ENCODE assay signal across 9 cellular contexts in genomic region chr2:171318463-171318934, GRCh38.
A peak's percentile ranks its signal among the peaks of the same experiment; 100 is the strongest.
DNase-seq lines count a peak whose midpoint lies in the region; ATAC-seq, FAIRE-seq and TF ChIP-seq lines count a peak whose summit lies in the region.
"Had no signal": no experiment of that assay in that cellular context is flagged by ENCODE, and none has a peak within 500 bp of the region (broad histone marks: within the 10 kb centered on the region; RNA-seq: fewer than 3 reads in every experiment).

No MANE protein-coding gene starts in this region.

- 75% methylated on average over 6 of the region's 6 CpGs for WGBS in SK-N-SH (ENCODE audit: low lambda C conversion rate)

- peak overlapping the region; percentile 93 for H3K27ac Mint-ChIP-seq in T-helper 17 cell

- TF ChIP-seq RAD21 in SK-N-SH (IDR thresholded peaks at IDR 0.05; ENCODE audit: low read length) = no peak

- H3K9me3 ChIP-seq in T-helper 17 cell (ENCODE audit: control insufficient read depth, low read length, poor library complexity, severe bottlenecking) (no peaks in the 10 kb centered on the region), SK-N-SH (no peaks in the 10 kb centered on the region)

- H3K9ac ChIP-seq in SK-N-SH = no peak overlapping the region

- peaks cover 4% of the 10 kb centered on the region for H3K36me3 Mint-ChIP-seq in T-helper 17 cell (ENCODE audit: low read depth)

- H3K4me2 ChIP-seq in SK-N-SH = no peak overlapping the region

- H3F3A ChIP-seq in SK-N-SH (replicated peaks; ENCODE audit: insufficient read depth) = no peaks in the 10 kb centered on the region

- peaks cover 33% of the 10 kb centered on the region for H3K4me1 Mint-ChIP-seq in T-helper 17 cell

- TF ChIP-seq CTCF in fibroblast of pulmonary artery (IDR thresholded peaks at IDR 0.05; ENCODE audit: low read length, missing control alignments) (no peak), SK-N-SH (IDR thresholded peaks at IDR 0.05) (no peak)

- no peak; the same call in 1 of the 2 replicates for TF ChIP-seq POLR2A in GM12891 (IDR thresholded peaks at IDR 0.05; ENCODE audit: low read depth, low read length)

- POLR2A ChIA-PET in SK-N-SH (lab: Yijun Ruan, JAX) = no interaction called here

- H3K4me3 ChIP-seq in fibroblast of pulmonary artery (replicated peaks; ENCODE audit: low read depth, low read length) (no peak overlapping the region), SK-N-SH (ENCODE audit: low read depth in 2 of 2, low read length in 1 of 2) (no peak overlapping the region)

- CTCF ChIA-PET in SK-N-SH (lab: Yijun Ruan, JAX) = interaction anchor here (0.5 kb wide), 1 partner anchor 342 kb away, joined by 3 read pairs; no protein-coding TSS in a partner anchor

- no peaks in the 10 kb centered on the region for H3K79me2 ChIP-seq in SK-N-SH (ENCODE audit: insufficient read depth)

- TF ChIP-seq EP300 in SK-N-SH (IDR thresholded peaks at IDR 0.05; ENCODE audit: borderline replicate concordance in 1 of 2, low read depth in 1 of 2, low read length in 1 of 2) = no peak

- H3K4me1 ChIP-seq in SK-N-SH (ENCODE audit: control insufficient read depth in 1 of 2, insufficient read depth in 2 of 2, low read depth in 1 of 2, low read length in 1 of 2) = peaks cover 0 to 5% of the 10 kb centered on the region in 2 experiments; a peak in 1 of 4 replicates

- H2AFZ ChIP-seq in SK-N-SH (ENCODE audit: low read depth) = no peak overlapping the region

- no peaks in the 10 kb centered on the region for H3K9me2 ChIP-seq in SK-N-SH

- FAIRE-seq in GM12891 (lab: Jason Lieb, UNC) = peak; percentile 55
- FAIRE-seq: colon had no signal

- ATAC-seq in T-helper 17 cell = no peak
- no peak for ATAC-seq in GM19395 (IDR thresholded peaks at IDR 0.05; ENCODE audit: unreplicated experiment)
- no peak for ATAC-seq in HG03521 (IDR thresholded peaks at IDR 0.05; ENCODE audit: unreplicated experiment)

- H3K27me3 Mint-ChIP-seq in T-helper 17 cell = no peaks in the 10 kb centered on the region

- no peaks in the 10 kb centered on the region for H4K20me1 ChIP-seq in SK-N-SH (ENCODE audit: insufficient read depth)

- H3K27ac ChIP-seq in SK-N-SH (ENCODE audit: low read depth in 2 of 2, low read length in 1 of 2) = no peak overlapping the region

- H3K4me3 Mint-ChIP-seq in T-helper 17 cell = peak overlapping the region; percentile 86

- H3K36me3 ChIP-seq in SK-N-SH (replicated peaks in 1 of 2; ENCODE audit: control insufficient read depth in 1 of 2, insufficient read depth in 2 of 2, low read length in 1 of 2) = peaks cover 0 to 15% of the 10 kb centered on the region in 2 experiments

- no peaks in the 10 kb centered on the region for H3K27me3 ChIP-seq in SK-N-SH (ENCODE audit: insufficient read depth)

- no peak for DNase-seq in GM12891 (ENCODE audit: insufficient read length, low spot score)
- no peak for DNase-seq in T-helper 17 cell
- peak; percentile 27 for DNase-seq in fibroblast of pulmonary artery (ENCODE audit: low read depth)
- DNase-seq in pons (ENCODE audit: low spot score) = peak; percentile 85
- DNase-seq in SK-N-SH = no peak
- no peak for DNase-seq in activated gamma-delta T cell treated with Interleukin-2 at 50 U/mL for 16 hours

TF ChIP-seq in GM12891, 5 proteins besides CTCF, POLR2A, EP300 and RAD21:
- TF ChIP-seq SPI1 (IDR thresholded peaks at IDR 0.05; ENCODE audit: low read depth, low read length) (peak; percentile 12; the same call in 1 of the 2 replicates), POLR2AphosphoS5 (IDR thresholded peaks at IDR 0.05; ENCODE audit: low read depth, low read length) (no peak), TAF1 (IDR thresholded peaks at IDR 0.05; ENCODE audit: low read depth, low read length) (no peak)

TF ChIP-seq in SK-N-SH, 30 proteins besides CTCF, POLR2A, EP300 and RAD21:
- TF ChIP-seq TAF1 (IDR thresholded peaks at IDR 0.05; ENCODE audit: borderline replicate concordance, low read depth, low read length) (no peak), MXI1 (IDR thresholded peaks at IDR 0.05; ENCODE audit: low read depth, low read length) (no peak), RCOR1 (IDR thresholded peaks at IDR 0.05; ENCODE audit: low read length) (no peak), CHD2 (IDR thresholded peaks at IDR 0.05; ENCODE audit: low read length, partially characterized antibody) (no peak), JUND (IDR thresholded peaks at IDR 0.05) (no peak), USF2 (IDR thresholded peaks at IDR 0.05; ENCODE audit: borderline replicate concordance, low read depth, low read length) (no peak), SMC3 (IDR thresholded peaks at IDR 0.05; ENCODE audit: low read depth, low read length) (no peak), NFIC (IDR thresholded peaks at IDR 0.05; ENCODE audit: borderline replicate concordance) (no peak), NRF1 (IDR thresholded peaks at IDR 0.05; ENCODE audit: low read depth, low read length) (no peak)

Comparison
In these comparisons a context has a peak if more than half of its experiments do, and no peak if none do; other contexts are left out.
1. DNase-seq: peak in fibroblast of pulmonary artery (single experiment) and pons (single experiment); none in GM12891 (single experiment), T-helper 17 cell (0 of 3), SK-N-SH (single experiment) and activated gamma-delta T cell treated with Interleukin-2 at 50 U/mL for 16 hours (single experiment).